ENCODE assay signal across 8 cellular contexts in genomic region chr17:19744922-19745757, GRCh38. TPM values are rescaled to one million over a fixed set of nuclear protein-coding genes. Genes with fewer than 3 reads are reported as not detected.
DNase-seq lines count a peak whose midpoint lies in the region; ATAC-seq and TF ChIP-seq lines count a peak whose summit lies in the region.

No MANE protein-coding gene starts in this region.

- in situ Hi-C loops in HAP-1 (cut with MboI; ENCODE audit: low sequenced_read_pairs) = no loop called here

- no peaks in the 10 kb centered on the region for H3K79me2 ChIP-seq in OCI-LY1 (ENCODE audit: insufficient read depth, low read length)

- peak; percentile 84 for TF ChIP-seq CTCF in C4-2B (conservative IDR thresholded peaks at IDR 0.05)
- peak; percentile 40 for TF ChIP-seq CTCF in OCI-LY1 (IDR thresholded peaks at IDR 0.05; ENCODE audit: low read length)
- TF ChIP-seq CTCF in fibroblast of pulmonary artery (IDR thresholded peaks at IDR 0.05; ENCODE audit: low read length, missing control alignments) = peak; percentile 82
- peak; percentile 92 for TF ChIP-seq CTCF in natural killer cell (IDR thresholded peaks at IDR 0.05)

- no peak overlapping the region for H3K27ac Mint-ChIP-seq in activated T-helper 17 cell treated with anti-CD3 and anti-CD28 coated beads, Interleukin-2, amount 50 U/mL, for 72 hours
- H3K27ac Mint-ChIP-seq in natural killer cell = peak overlapping the region in 1 of 2 donors; percentile 36
- no peak overlapping the region for H3K27ac Mint-ChIP-seq in stimulated activated effector memory CD8-positive, alpha-beta T cell treated with anti-CD3 and anti-CD28 coated beads, Interleukin-12 subunit alpha, Interleukin-12 subunit beta, amount 100 ng/mL, for 72 hours

- no peaks in the 10 kb centered on the region for H3K36me3 ChIP-seq in HAP-1 (replicated peaks)
- no peaks in the 10 kb centered on the region for H3K36me3 ChIP-seq in OCI-LY1 (ENCODE audit: insufficient read depth, low read length)

- DNase-seq in HAP-1 (ENCODE audit: low spot score in 2 of 2) = peak; percentile 73 to 97
- peak; percentile 75 for DNase-seq in fibroblast of pulmonary artery (ENCODE audit: low read depth)
- peak; percentile 84 for DNase-seq in natural killer cell
- peak; percentile 90 to 93 for DNase-seq in stimulated activated effector memory CD8-positive, alpha-beta T cell treated with anti-CD3 and anti-CD28 coated beads, Interleukin-12 subunit alpha, Interleukin-12 subunit beta, amount 100 ng/mL, for 72 hours (ENCODE audit: low spot score in 2 of 2)

- peak overlapping the region; percentile 58 for H3K4me3 Mint-ChIP-seq in activated T-helper 17 cell treated with anti-CD3 and anti-CD28 coated beads, Interleukin-2, amount 50 U/mL, for 72 hours
- peak overlapping the region; percentile 72 for H3K4me3 Mint-ChIP-seq in natural killer cell
- peak overlapping the region; percentile 71 for H3K4me3 Mint-ChIP-seq in stimulated activated effector memory CD8-positive, alpha-beta T cell treated with anti-CD3 and anti-CD28 coated beads, Interleukin-12 subunit alpha, Interleukin-12 subunit beta, amount 100 ng/mL, for 72 hours

- peak; percentile 88 for ATAC-seq in activated T-helper 17 cell treated with anti-CD3 and anti-CD28 coated beads, Interleukin-2, amount 50 U/mL, for 72 hours (replicated peaks)
- peak; percentile 80 to 99 (median 97) for ATAC-seq in natural killer cell
- ATAC-seq in stimulated activated effector memory CD8-positive, alpha-beta T cell treated with anti-CD3 and anti-CD28 coated beads, Interleukin-12 subunit alpha, Interleukin-12 subunit beta, amount 100 ng/mL, for 72 hours = peak; percentile 87
- no peak for ATAC-seq in GM18511 (IDR thresholded peaks at IDR 0.05; ENCODE audit: unreplicated experiment)

- H3K27me3 ChIP-seq in HAP-1 (ENCODE audit: low read depth) = no peaks in the 10 kb centered on the region
- no peaks in the 10 kb centered on the region for H3K27me3 ChIP-seq in OCI-LY1 (ENCODE audit: insufficient read depth, low read length)

- peaks cover 5% of the 10 kb centered on the region for H3K27me3 Mint-ChIP-seq in activated T-helper 17 cell treated with anti-CD3 and anti-CD28 coated beads, Interleukin-2, amount 50 U/mL, for 72 hours
- H3K27me3 Mint-ChIP-seq in natural killer cell (ENCODE audit: low read depth in 2 of 2) = no peaks in the 10 kb centered on the region

- H2AFZ ChIP-seq in OCI-LY1 (ENCODE audit: low read length) = no peak overlapping the region

- H3K4me1 Mint-ChIP-seq in activated T-helper 17 cell treated with anti-CD3 and anti-CD28 coated beads, Interleukin-2, amount 50 U/mL, for 72 hours = no peaks in the 10 kb centered on the region
- H3K4me1 Mint-ChIP-seq in natural killer cell = peaks cover 0 to 12% of the 10 kb centered on the region in 2 donors
- H3K4me1 Mint-ChIP-seq in stimulated activated effector memory CD8-positive, alpha-beta T cell treated with anti-CD3 and anti-CD28 coated beads, Interleukin-12 subunit alpha, Interleukin-12 subunit beta, amount 100 ng/mL, for 72 hours = peaks cover 17% of the 10 kb centered on the region

- H3K9me3 Mint-ChIP-seq in activated T-helper 17 cell treated with anti-CD3 and anti-CD28 coated beads, Interleukin-2, amount 50 U/mL, for 72 hours = no peaks in the 10 kb centered on the region
- H3K9me3 Mint-ChIP-seq in natural killer cell = no peaks in the 10 kb centered on the region
- no peaks in the 10 kb centered on the region for H3K9me3 Mint-ChIP-seq in stimulated activated effector memory CD8-positive, alpha-beta T cell treated with anti-CD3 and anti-CD28 coated beads, Interleukin-12 subunit alpha, Interleukin-12 subunit beta, amount 100 ng/mL, for 72 hours

- intact Hi-C loops in natural killer cell (cut with micrococcal nuclease) = no loop called here

- H4K20me1 ChIP-seq in OCI-LY1 (ENCODE audit: insufficient read depth, low read length) = no peaks in the 10 kb centered on the region

- H3K4me1 ChIP-seq in HAP-1 = peaks cover 9% of the 10 kb centered on the region
- no peaks in the 10 kb centered on the region for H3K4me1 ChIP-seq in OCI-LY1 (ENCODE audit: insufficient read depth, low read length, severe bottlenecking)

- no peak overlapping the region for H3K4me2 ChIP-seq in OCI-LY1 (ENCODE audit: low read length)

- no peaks in the 10 kb centered on the region for H3K9me3 ChIP-seq in HAP-1
- no peaks in the 10 kb centered on the region for H3K9me3 ChIP-seq in OCI-LY1 (ENCODE audit: low read length)

- H3K27ac ChIP-seq in C4-2B (no peak overlapping the region), OCI-LY1 (ENCODE audit: low read depth, low read length, poor library complexity, severe bottlenecking) (no peak overlapping the region)

- H3F3A ChIP-seq in OCI-LY1 (ENCODE audit: insufficient read depth, low read length) = no peaks in the 10 kb centered on the region

- no peaks in the 10 kb centered on the region for H3K36me3 Mint-ChIP-seq in activated T-helper 17 cell treated with anti-CD3 and anti-CD28 coated beads, Interleukin-2, amount 50 U/mL, for 72 hours (ENCODE audit: low read depth)
- no peaks in the 10 kb centered on the region for H3K36me3 Mint-ChIP-seq in natural killer cell
- H3K36me3 Mint-ChIP-seq in stimulated activated effector memory CD8-positive, alpha-beta T cell treated with anti-CD3 and anti-CD28 coated beads, Interleukin-12 subunit alpha, Interleukin-12 subunit beta, amount 100 ng/mL, for 72 hours = no peaks in the 10 kb centered on the region

- peak overlapping the region; percentile 18 for H3K4me3 ChIP-seq in HAP-1
- no peak overlapping the region for H3K4me3 ChIP-seq in OCI-LY1 (ENCODE audit: low read depth, low read length, poor library complexity, severe bottlenecking)
- H3K4me3 ChIP-seq in fibroblast of pulmonary artery (replicated peaks; ENCODE audit: low read depth, low read length) = peak overlapping the region; percentile 25

- H3K9ac ChIP-seq in OCI-LY1 (ENCODE audit: low read length) = no peak overlapping the region

- H3K9me2 ChIP-seq in OCI-LY1 (ENCODE audit: low read depth, low read length) = no peaks in the 10 kb centered on the region

RNA-seq across cellular contexts. Expression of gene ALDH3A1, which starts 3.0 kb away (rescaled TPM):
- not detected for total RNA-seq in activated T-helper 17 cell treated with anti-CD3 and anti-CD28 coated beads, Interleukin-2, amount 50 U/mL, for 72 hours
- total RNA-seq in natural killer cell = not detected

RNA-seq across cellular contexts. Expression of gene SLC47A2, which starts 28.8 kb away (rescaled TPM):
- not detected for total RNA-seq in activated T-helper 17 cell treated with anti-CD3 and anti-CD28 coated beads, Interleukin-2, amount 50 U/mL, for 72 hours
- total RNA-seq in natural killer cell = not detected

Comparison
In these comparisons a context has a peak if more than half of its experiments do, and no peak if none do; other contexts are left out.
1. CTCF ChIP-seq: peak in every context shown above with its lines; median percentile 92 in natural killer cell; 84 in C4-2B; 82 in fibroblast of pulmonary artery; 40 in OCI-LY1.